17 cellular contexts compared by ENCODE assay signal in the genomic region with DNA sequence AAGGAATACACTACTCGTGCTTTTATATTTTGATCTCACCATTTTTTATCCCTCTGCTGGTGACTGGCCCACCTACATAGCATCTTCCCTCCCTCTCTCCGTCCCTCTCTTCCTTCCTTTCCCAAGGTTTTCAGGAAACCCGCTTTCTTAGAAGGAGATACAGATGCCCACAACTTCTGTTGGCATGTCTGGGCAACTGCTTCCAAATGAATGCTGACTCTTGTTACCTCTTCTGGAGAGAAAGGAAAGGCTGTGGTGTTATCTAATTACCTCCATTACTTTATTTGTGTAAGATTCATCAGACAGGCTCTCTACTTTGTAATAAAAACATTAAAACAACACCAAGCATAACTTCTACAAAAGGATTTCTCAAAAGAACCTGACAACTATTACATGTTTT. TPM values are rescaled to one million over a fixed set of nuclear protein-coding genes. Genes with fewer than 3 reads are reported as not detected.
DNase-seq lines count a peak whose midpoint lies in the region; ATAC-seq and TF ChIP-seq lines count a peak whose summit lies in the region.
"Had no signal": no experiment of that assay in that cellular context is flagged by ENCODE, and none has a peak within 500 bp of the region (broad histone marks: within the 10 kb centered on the region; RNA-seq: fewer than 3 reads in every experiment).

No MANE protein-coding gene starts in this region.

- H3K4me2 ChIP-seq in SK-N-SH (no peak overlapping the region), skeletal muscle satellite cell (ENCODE audit: low read length) (peak overlapping the region; percentile 41), osteoblast (ENCODE audit: insufficient read depth, low read length) (no peak overlapping the region)

- no peaks in the 10 kb centered on the region for H3K9me2 ChIP-seq in SK-N-SH

- TF ChIP-seq RAD21 in SK-N-SH (IDR thresholded peaks at IDR 0.05; ENCODE audit: low read length): no peak

- H3K27ac ChIP-seq in SK-N-SH (ENCODE audit: low read depth in 2 of 2, low read length in 1 of 2) (no peak overlapping the region), foreskin keratinocyte (peak overlapping the region; percentile 30), osteoblast (ENCODE audit: low read depth, low read length) (no peak overlapping the region)
- H3K27ac ChIP-seq: GM23248 had no signal

- H3F3A ChIP-seq in SK-N-SH (replicated peaks; ENCODE audit: insufficient read depth): no peaks in the 10 kb centered on the region

- H3K79me2 ChIP-seq in SK-N-SH (ENCODE audit: insufficient read depth): peaks cover 5% of the 10 kb centered on the region; the same call in 1 of the 2 replicates
- H3K79me2 ChIP-seq in osteoblast (ENCODE audit: insufficient read depth, low read length): no peaks in the 10 kb centered on the region

- WGBS in SK-N-SH (ENCODE audit: low lambda C conversion rate): 96% methylated on average over 3 of the region's 3 CpGs

- ATAC-seq in SK-N-SH treated with all-trans-retinoic acid at 6 μM for 48 hours: peak; percentile 16; the same call in 1 of the 3 replicates
- no peak for ATAC-seq in foreskin keratinocyte
- ATAC-seq: HCT116, K562, Right ventricle myocardium inferior had no signal

- H3K4me3 ChIP-seq in SK-N-SH (ENCODE audit: low read depth in 2 of 2, low read length in 1 of 2): no peak overlapping the region
- H3K4me3 ChIP-seq in skeletal muscle satellite cell (ENCODE audit: low read length): no peak overlapping the region
- H3K4me3 ChIP-seq in osteoblast (ENCODE audit: insufficient read depth, low read length): no peak overlapping the region
- H3K4me3 ChIP-seq: GM23248, K562 had no signal

- no peaks in the 10 kb centered on the region for H3K9me3 ChIP-seq in SK-N-SH
- H3K9me3 ChIP-seq in skeletal muscle satellite cell (replicated peaks; ENCODE audit: low read length): no peaks in the 10 kb centered on the region
- H3K9me3 ChIP-seq in osteoblast (ENCODE audit: low read depth, low read length): no peaks in the 10 kb centered on the region
- H3K9me3 ChIP-seq: Caco-2 had no signal

- DNase-seq in SK-N-SH (no peak), NCI-H2171 treated with DMSO at 0.1 percent for 48 hours (lab: John Stamatoyannopoulos, UW) (peak; percentile 83), foreskin keratinocyte (peak in 1 of 2 donors; percentile 19), osteoblast (ENCODE audit: insufficient read length, low spot score, missing footprints) (no peak), HK-2 (ENCODE audit: unreplicated experiment) (no peak)
- no peak for DNase-seq in activated effector memory CD4-positive, alpha-beta T cell treated with anti-CD3 and anti-CD28 coated beads, Interleukin-2, amount 50 U/mL, for 16 hours
- DNase-seq: Caco-2; CD4-positive, alpha-beta T cell; GM23248; NCI-H1417; NCI-H187; NK-92 treated with Interleukin-12 subunit alpha and Interleukin-12 subunit beta, amount 100 ng/mL, for 24 hours had no signal

- H3K4me1 ChIP-seq in SK-N-SH (ENCODE audit: control insufficient read depth in 1 of 2, insufficient read depth in 2 of 2, low read depth in 1 of 2, low read length in 1 of 2): peaks cover 0 to 6% of the 10 kb centered on the region in 2 experiments; a peak in 2 of 4 replicates
- peaks cover 16% of the 10 kb centered on the region for H3K4me1 ChIP-seq in foreskin keratinocyte
- H3K4me1 ChIP-seq in skeletal muscle satellite cell (ENCODE audit: control insufficient read depth, insufficient read depth, low read length): peaks cover 9% of the 10 kb centered on the region
- peaks cover 10% of the 10 kb centered on the region for H3K4me1 ChIP-seq in osteoblast (ENCODE audit: insufficient read depth, low read length)

- no peak for TF ChIP-seq EP300 in SK-N-SH (IDR thresholded peaks at IDR 0.05; ENCODE audit: borderline replicate concordance in 1 of 2, low read depth in 1 of 2, low read length in 1 of 2)

- TF ChIP-seq CTCF in SK-N-SH (IDR thresholded peaks at IDR 0.05) (no peak), foreskin keratinocyte (conservative IDR thresholded peaks at IDR 0.05) (no peak), osteoblast (IDR thresholded peaks at IDR 0.05; ENCODE audit: extremely low read depth, low read depth, low read length) (no peak)

- H3K36me3 ChIP-seq in SK-N-SH (replicated peaks in 1 of 2; ENCODE audit: control insufficient read depth in 1 of 2, insufficient read depth in 2 of 2, low read length in 1 of 2) (no peaks in the 10 kb centered on the region), skeletal muscle satellite cell (ENCODE audit: insufficient read depth, low read length) (no peaks in the 10 kb centered on the region), osteoblast (ENCODE audit: insufficient read depth, low read length) (no peaks in the 10 kb centered on the region)

- CTCF ChIA-PET in SK-N-SH (lab: Yijun Ruan, JAX): no interaction called here

- H2AFZ ChIP-seq in SK-N-SH (ENCODE audit: low read depth) (no peak overlapping the region), osteoblast (ENCODE audit: low read length) (no peak overlapping the region)
- H2AFZ ChIP-seq: GM23248 had no signal

- H3K27me3 ChIP-seq in SK-N-SH (ENCODE audit: insufficient read depth) (no peaks in the 10 kb centered on the region), foreskin keratinocyte (no peaks in the 10 kb centered on the region), skeletal muscle satellite cell (ENCODE audit: control insufficient read depth, insufficient read depth, low read length) (no peaks in the 10 kb centered on the region), osteoblast (ENCODE audit: insufficient read depth, low read length) (no peaks in the 10 kb centered on the region)

- H3K9ac ChIP-seq in SK-N-SH (no peak overlapping the region), skeletal muscle satellite cell (ENCODE audit: low read depth, low read length) (no peak overlapping the region)
- H3K9ac ChIP-seq: GM23248 had no signal

- no peaks in the 10 kb centered on the region for H4K20me1 ChIP-seq in SK-N-SH (ENCODE audit: insufficient read depth)
- no peaks in the 10 kb centered on the region for H4K20me1 ChIP-seq in osteoblast (ENCODE audit: insufficient read depth, low read length)

- POLR2A ChIA-PET in SK-N-SH (lab: Yijun Ruan, JAX): no interaction called here

TF ChIP-seq in SK-N-SH treated with all-trans-retinoic acid at 6 μM for 48 hours, 23 proteins besides CTCF, POLR2A, EP300 and RAD21 (continues in another document):
- TF ChIP-seq, protein P1, sequence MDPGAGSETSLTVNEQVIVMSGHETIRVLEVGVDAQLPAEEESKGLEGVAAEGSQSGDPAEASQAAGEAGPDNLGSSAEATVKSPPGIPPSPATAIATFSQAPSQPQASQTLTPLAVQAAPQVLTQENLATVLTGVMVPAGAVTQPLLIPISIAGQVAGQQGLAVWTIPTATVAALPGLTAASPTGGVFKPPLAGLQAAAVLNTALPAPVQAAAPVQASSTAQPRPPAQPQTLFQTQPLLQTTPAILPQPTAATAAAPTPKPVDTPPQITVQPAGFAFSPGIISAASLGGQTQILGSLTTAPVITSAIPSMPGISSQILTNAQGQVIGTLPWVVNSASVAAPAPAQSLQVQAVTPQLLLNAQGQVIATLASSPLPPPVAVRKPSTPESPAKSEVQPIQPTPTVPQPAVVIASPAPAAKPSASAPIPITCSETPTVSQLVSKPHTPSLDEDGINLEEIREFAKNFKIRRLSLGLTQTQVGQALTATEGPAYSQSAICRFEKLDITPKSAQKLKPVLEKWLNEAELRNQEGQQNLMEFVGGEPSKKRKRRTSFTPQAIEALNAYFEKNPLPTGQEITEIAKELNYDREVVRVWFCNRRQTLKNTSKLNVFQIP (CRISPR knock-in tag; IDR thresholded peaks at IDR 0.05; ENCODE audit: borderline replicate concordance, low read depth): no peak
- no peak for TF ChIP-seq ZC3H10 (CRISPR knock-in tag; IDR thresholded peaks at IDR 0.05)
- TF ChIP-seq ZNF8 (CRISPR knock-in tag; IDR thresholded peaks at IDR 0.05): no peak
- TF ChIP-seq ISL1 (CRISPR knock-in tag; IDR thresholded peaks at IDR 0.05): no peak

TF ChIP-seq in SK-N-SH, 30 proteins besides CTCF, POLR2A, EP300 and RAD21 (continues in another document):
- TF ChIP-seq FOXM1 (IDR thresholded peaks at IDR 0.05; ENCODE audit: low read depth) (no peak), RCOR1 (IDR thresholded peaks at IDR 0.05; ENCODE audit: low read length) (no peak)
- TF ChIP-seq, protein P2, sequence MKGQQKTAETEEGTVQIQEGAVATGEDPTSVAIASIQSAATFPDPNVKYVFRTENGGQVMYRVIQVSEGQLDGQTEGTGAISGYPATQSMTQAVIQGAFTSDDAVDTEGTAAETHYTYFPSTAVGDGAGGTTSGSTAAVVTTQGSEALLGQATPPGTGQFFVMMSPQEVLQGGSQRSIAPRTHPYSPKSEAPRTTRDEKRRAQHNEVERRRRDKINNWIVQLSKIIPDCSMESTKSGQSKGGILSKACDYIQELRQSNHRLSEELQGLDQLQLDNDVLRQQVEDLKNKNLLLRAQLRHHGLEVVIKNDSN (IDR thresholded peaks at IDR 0.05; ENCODE audit: borderline replicate concordance, low read depth): no peak
- TF ChIP-seq, protein P3, sequence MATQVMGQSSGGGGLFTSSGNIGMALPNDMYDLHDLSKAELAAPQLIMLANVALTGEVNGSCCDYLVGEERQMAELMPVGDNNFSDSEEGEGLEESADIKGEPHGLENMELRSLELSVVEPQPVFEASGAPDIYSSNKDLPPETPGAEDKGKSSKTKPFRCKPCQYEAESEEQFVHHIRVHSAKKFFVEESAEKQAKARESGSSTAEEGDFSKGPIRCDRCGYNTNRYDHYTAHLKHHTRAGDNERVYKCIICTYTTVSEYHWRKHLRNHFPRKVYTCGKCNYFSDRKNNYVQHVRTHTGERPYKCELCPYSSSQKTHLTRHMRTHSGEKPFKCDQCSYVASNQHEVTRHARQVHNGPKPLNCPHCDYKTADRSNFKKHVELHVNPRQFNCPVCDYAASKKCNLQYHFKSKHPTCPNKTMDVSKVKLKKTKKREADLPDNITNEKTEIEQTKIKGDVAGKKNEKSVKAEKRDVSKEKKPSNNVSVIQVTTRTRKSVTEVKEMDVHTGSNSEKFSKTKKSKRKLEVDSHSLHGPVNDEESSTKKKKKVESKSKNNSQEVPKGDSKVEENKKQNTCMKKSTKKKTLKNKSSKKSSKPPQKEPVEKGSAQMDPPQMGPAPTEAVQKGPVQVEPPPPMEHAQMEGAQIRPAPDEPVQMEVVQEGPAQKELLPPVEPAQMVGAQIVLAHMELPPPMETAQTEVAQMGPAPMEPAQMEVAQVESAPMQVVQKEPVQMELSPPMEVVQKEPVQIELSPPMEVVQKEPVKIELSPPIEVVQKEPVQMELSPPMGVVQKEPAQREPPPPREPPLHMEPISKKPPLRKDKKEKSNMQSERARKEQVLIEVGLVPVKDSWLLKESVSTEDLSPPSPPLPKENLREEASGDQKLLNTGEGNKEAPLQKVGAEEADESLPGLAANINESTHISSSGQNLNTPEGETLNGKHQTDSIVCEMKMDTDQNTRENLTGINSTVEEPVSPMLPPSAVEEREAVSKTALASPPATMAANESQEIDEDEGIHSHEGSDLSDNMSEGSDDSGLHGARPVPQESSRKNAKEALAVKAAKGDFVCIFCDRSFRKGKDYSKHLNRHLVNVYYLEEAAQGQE (IDR thresholded peaks at IDR 0.05; ENCODE audit: low read depth, low read length): no peak

RNA-seq across cellular contexts. Expression of a gene that starts 20.2 kb away (rescaled TPM):
- polyA plus RNA-seq in SK-N-SH (2012; rRNA removed) (3.5 and 4.5 TPM in 2 replicates), foreskin keratinocyte (6.2 and 7.3 TPM in 2 replicates)
- polyA plus RNA-seq in SK-N-SH (2012; cell fraction: cytosol; rRNA removed): 3.2 and 3.7 TPM in 2 replicates
- polyA plus RNA-seq in SK-N-SH (2012; cell fraction: nucleus; rRNA removed): 5.6 and 7.9 TPM in 2 replicates
- total RNA-seq in foreskin keratinocyte (11.3 and 11.5 TPM in 2 replicates), osteoblast (4.7 and 5.4 TPM in 2 replicates)
- 6.1 and 8.1 TPM in 2 replicates for total RNA-seq in skeletal muscle satellite cell (2012; rRNA removed)
